Comparison of ENCODE assay signal across 8 cellular contexts in the genomic region with DNA sequence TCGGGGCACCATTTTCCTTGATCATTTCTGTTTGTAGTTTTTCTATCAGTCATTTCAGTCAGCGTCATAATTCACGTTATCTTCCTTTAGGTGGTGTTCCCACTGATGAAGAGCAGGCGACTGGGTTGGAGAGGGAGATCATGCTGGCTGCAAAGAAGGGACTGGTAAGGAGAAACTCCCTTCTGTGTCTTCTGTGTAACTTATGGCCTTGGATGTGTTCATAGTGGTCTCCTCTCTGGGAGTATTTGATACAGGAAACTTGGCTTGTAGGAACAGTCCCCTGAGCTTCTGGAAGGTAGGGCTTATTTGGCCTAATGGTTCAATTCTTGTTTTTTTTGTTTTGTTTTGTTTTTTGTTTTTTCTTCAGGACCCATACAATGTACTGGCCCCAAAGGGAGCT. TPM values are rescaled to one million over a fixed set of nuclear protein-coding genes. Genes with fewer than 3 reads are reported as not detected.
A peak's percentile ranks its signal among the peaks of the same experiment; 100 is the strongest.
DNase-seq lines count a peak whose midpoint lies in the region; ATAC-seq, FAIRE-seq and TF ChIP-seq lines count a peak whose summit lies in the region.

No MANE protein-coding gene starts in this region.

- H3K27ac Mint-ChIP-seq in CD8-positive, alpha-beta memory T cell, result peak overlapping the region; percentile 77 to 98 (median 91)

- H3K9me3 Mint-ChIP-seq in CD8-positive, alpha-beta memory T cell, result no peaks in the 10 kb centered on the region

- 74 to 80% methylated on average over 4 of the region's 4 CpGs for WGBS in pancreas, 2 donors

- POLR2A ChIA-PET in CD8-positive, alpha-beta memory T cell (lab: Charles Lee), result interaction anchor here (0.7 to 3.1 kb wide), 2 partner anchors 14 to 16 kb away, joined by 3 to 83 read pairs; partner anchors contain the start of gene ACTR1B
- POLR2A ChIA-PET in OCI-LY7 (lab: Charles Lee), result interaction anchor here (4.2 kb wide), 1 partner anchor 17 kb away, joined by 44 read pairs; the partner anchor contains the start of gene ACTR1B
- POLR2A ChIA-PET in endothelial cell of umbilical vein (lab: Charles Lee), result interaction anchor here (1.2 to 2.8 kb wide), 3 partner anchors 14 to 38 kb away, joined by 4 to 38 read pairs (median 8); partner anchors contain the start of gene ACTR1B

- H3K27ac ChIP-seq in CD8-positive, alpha-beta memory T cell (ENCODE audit: low read depth, low read length), result no peak overlapping the region
- no peak overlapping the region for H3K27ac ChIP-seq in OCI-LY7 (ENCODE audit: low read depth, low read length, poor library complexity, severe bottlenecking)
- H3K27ac ChIP-seq in endothelial cell of umbilical vein (ENCODE audit: insufficient read depth, low read depth, low read length), result no peak overlapping the region
- H3K27ac ChIP-seq in pancreas, result peak overlapping the region in 1 of 4 donors; percentile 97

- H3K27me3 ChIP-seq in CD8-positive, alpha-beta memory T cell (ENCODE audit: insufficient read depth, low read length, poor library complexity, severe bottlenecking), result no peaks in the 10 kb centered on the region
- H3K27me3 ChIP-seq in endothelial cell of umbilical vein (ENCODE audit: control insufficient read depth in 2 of 2, insufficient read depth in 2 of 2, low read length in 2 of 2) (no peaks in the 10 kb centered on the region), pancreas (peaks cover 0 to 4% (median 0%) of the 10 kb centered on the region in 4 donors)

- peaks cover 16% of the 10 kb centered on the region for H3K79me2 ChIP-seq in OCI-LY7 (ENCODE audit: insufficient read depth, low read depth, low read length)
- peaks cover 9% of the 10 kb centered on the region for H3K79me2 ChIP-seq in endothelial cell of umbilical vein (ENCODE audit: control insufficient read depth, insufficient read depth, low read length)

- BruUV-seq in OCI-LY7 (replicated peaks; lab: Mats Ljungman, UMichigan), result no TSS peak
- BruUV-seq in endothelial cell of umbilical vein (replicated peaks; lab: Mats Ljungman, UMichigan), result no TSS peak

- dilution Hi-C loops in endothelial cell of umbilical vein (cut with MboI; ENCODE audit: extremely low pct_ligation_motif_present, low sequenced_read_pairs), result no loop called here

- peaks cover 22% of the 10 kb centered on the region for H3K36me3 ChIP-seq in CD8-positive, alpha-beta memory T cell (ENCODE audit: insufficient read depth, low read length)
- H3K36me3 ChIP-seq in OCI-LY7 (ENCODE audit: insufficient read depth, low read length) (peaks cover 43% of the 10 kb centered on the region), endothelial cell of umbilical vein (ENCODE audit: control insufficient read depth in 2 of 2, extremely low read depth in 1 of 2, insufficient read depth in 2 of 2, low read length in 2 of 2) (peaks cover 12 to 14% of the 10 kb centered on the region in 2 experiments), pancreas (peaks cover 0 to 20% (median 14%) of the 10 kb centered on the region in 3 donors)

- CTCF ChIA-PET in CD8-positive, alpha-beta memory T cell (lab: Charles Lee), result interaction anchor here (1.0 to 7.9 kb wide), 4 partner anchors 13 to 57 kb away, joined by 4 to 63 read pairs (median 15); partner anchors contain the start of genes ACTR1B and ANKRD36B
- CTCF ChIA-PET in OCI-LY7 (lab: Charles Lee; ENCODE audit: unreplicated experiment) (interaction anchor here (1.7 kb wide), 1 partner anchor 15 kb away, joined by 7 read pairs; no protein-coding TSS in a partner anchor), endothelial cell of umbilical vein (lab: Charles Lee) (interaction anchor here (2.0 to 2.4 kb wide), 2 partner anchors 16 to 56 kb away, joined by 9 to 45 read pairs; partner anchors contain the start of gene ACTR1B)

- TF ChIP-seq CTCF in OCI-LY7 (conservative IDR thresholded peaks at IDR 0.05; ENCODE audit: low read length) (no peak), endothelial cell of umbilical vein (IDR thresholded peaks at IDR 0.05; ENCODE audit: extremely low read depth in 1 of 2, insufficient read depth in 1 of 2, low read depth in 1 of 2, low read length in 2 of 2) (no peak), pancreas (IDR thresholded peaks at IDR 0.05) (no peak), omental fat pad (IDR thresholded peaks at IDR 0.05) (no peak)

- FAIRE-seq in endothelial cell of umbilical vein (lab: Jason Lieb, UNC) (no peak), pancreas (lab: Jason Lieb, UNC) (no peak)

- H3K4me2 ChIP-seq in OCI-LY7 (ENCODE audit: low read length) (peak overlapping the region; percentile 62), endothelial cell of umbilical vein (ENCODE audit: insufficient read depth, low read length) (peak overlapping the region; percentile 43)

- no peak overlapping the region for H3K9ac ChIP-seq in endothelial cell of umbilical vein (replicated peaks; ENCODE audit: extremely low read depth, insufficient read depth, low read length)

- peaks cover 16 to 25% (median 21%) of the 10 kb centered on the region in 3 donors for H3K4me1 Mint-ChIP-seq in CD8-positive, alpha-beta memory T cell

- H2AFZ ChIP-seq in OCI-LY7 (ENCODE audit: low read length), result no peak overlapping the region
- no peak overlapping the region for H2AFZ ChIP-seq in endothelial cell of umbilical vein (ENCODE audit: low read depth, low read length)

- H3K4me3 Mint-ChIP-seq in CD8-positive, alpha-beta memory T cell, result peak overlapping the region; percentile 93 to 96 (median 95)

- intact Hi-C loops in OCI-LY7 (cut with micrococcal nuclease; ENCODE audit: unreplicated experiment), result no loop called here
- intact Hi-C loops in endothelial cell of umbilical vein (cut with micrococcal nuclease), result loop anchor here (1.0 to 10.0 kb wide), 2 partner anchors 17 to 48 kb away; partner anchors contain the start of gene ACTR1B
- intact Hi-C loops in pancreas (cut with DNase I), result no loop called here

- H4K20me1 ChIP-seq in OCI-LY7 (ENCODE audit: insufficient read depth, low read length) (no peaks in the 10 kb centered on the region), endothelial cell of umbilical vein (replicated peaks; ENCODE audit: control insufficient read depth, extremely low read depth, insufficient read depth, low read length) (no peaks in the 10 kb centered on the region)

- no peak for DNase-seq in CD8-positive, alpha-beta memory T cell
- DNase-seq in OCI-LY7 (ENCODE audit: low spot score) (no peak), endothelial cell of umbilical vein (ENCODE audit: low read depth, low spot score) (no peak), pancreas (no peak), omental fat pad (ENCODE audit: low spot score) (no peak), NCI-H2171 (lab: John Stamatoyannopoulos, UW) (no peak)

- peaks cover 6 to 51% (median 12%) of the 10 kb centered on the region in 3 donors for H3K36me3 Mint-ChIP-seq in CD8-positive, alpha-beta memory T cell

- H3K4me3 ChIP-seq in CD8-positive, alpha-beta memory T cell (ENCODE audit: low read length), result peak overlapping the region; percentile 86
- H3K4me3 ChIP-seq in OCI-LY7 (ENCODE audit: low read depth, low read length, poor library complexity, severe bottlenecking) (peak overlapping the region; percentile 88), endothelial cell of umbilical vein (replicated peaks in 1 of 3; ENCODE audit: insufficient read depth in 1 of 3, low read depth in 1 of 3, low read length in 3 of 3) (peak overlapping the region; percentile 39 to 81 (median 68)), pancreas (peak overlapping the region in 3 of 4 donors; percentile 85 to 99 (median 87))

- TF ChIP-seq POLR2A in endothelial cell of umbilical vein (IDR thresholded peaks at IDR 0.05; ENCODE audit: low read depth, low read length) (no peak), GM18505 (IDR thresholded peaks at IDR 0.05; ENCODE audit: borderline replicate concordance, extremely low read depth, insufficient read depth, insufficient read length) (no peak)

- H3K9me3 ChIP-seq in CD8-positive, alpha-beta memory T cell (ENCODE audit: low read length), result no peaks in the 10 kb centered on the region
- H3K9me3 ChIP-seq in OCI-LY7 (ENCODE audit: low read length) (no peaks in the 10 kb centered on the region), endothelial cell of umbilical vein (replicated peaks; ENCODE audit: control insufficient read depth, insufficient read depth, low read length) (no peaks in the 10 kb centered on the region), pancreas (no peaks in the 10 kb centered on the region)

- peaks cover 18% of the 10 kb centered on the region for H3K4me1 ChIP-seq in CD8-positive, alpha-beta memory T cell (ENCODE audit: insufficient read depth, low read length)
- peaks cover 20% of the 10 kb centered on the region for H3K4me1 ChIP-seq in OCI-LY7 (ENCODE audit: insufficient read depth, low read length, poor library complexity, severe bottlenecking)
- H3K4me1 ChIP-seq in endothelial cell of umbilical vein (ENCODE audit: control insufficient read depth, extremely low read depth, insufficient read depth, low read length), result peaks cover 15% of the 10 kb centered on the region
- H3K4me1 ChIP-seq in pancreas, result peaks cover 0 to 17% (median 5%) of the 10 kb centered on the region in 3 donors

- no peaks in the 10 kb centered on the region for H3K9me1 ChIP-seq in endothelial cell of umbilical vein (replicated peaks; ENCODE audit: control insufficient read depth, extremely low read depth, insufficient read depth, low read length)

- peaks cover 0 to 2% of the 10 kb centered on the region in 2 donors for H3K27me3 Mint-ChIP-seq in CD8-positive, alpha-beta memory T cell

- no peak for ATAC-seq in pancreas
- ATAC-seq in omental fat pad (ENCODE audit: low FRiP score), result no peak
- no peak for ATAC-seq in GM21515 (IDR thresholded peaks at IDR 0.05; ENCODE audit: unreplicated experiment)
- ATAC-seq in GM18505 (IDR thresholded peaks at IDR 0.05; ENCODE audit: unreplicated experiment), result no peak

- H3K9me2 ChIP-seq in OCI-LY7 (ENCODE audit: insufficient read depth, low read length), result no peaks in the 10 kb centered on the region

RNA-seq across cellular contexts. Expression of gene COX5B, which starts 1.1 kb away (rescaled TPM):
- 100 to 1,000 TPM; 197 to 205 TPM for total RNA-seq in CD8-positive, alpha-beta memory T cell
- 334 TPM for polyA plus RNA-seq in CD8-positive, alpha-beta memory T cell
- total RNA-seq in OCI-LY7 (2014; rRNA removed; shearing (Covaris generic)), result 237 and 276 TPM in 2 replicates
- total RNA-seq in OCI-LY7 (2022) (156 and 171 TPM in 2 replicates), endothelial cell of umbilical vein (159 and 167 TPM in 2 replicates), pancreas (100 to 1,000 TPM in 3 of 6 donors, 10 to 100 TPM in 3; 73.5 to 109 (median 96.2) TPM), omental fat pad (100 to 1,000 TPM; 204 to 415 (median 362) TPM)
- polyA plus RNA-seq in endothelial cell of umbilical vein (292 and 329 TPM in 2 replicates), pancreas (100 to 1,000 TPM; 210 to 214 TPM)
- 383 and 430 TPM in 2 replicates for polyA plus RNA-seq in endothelial cell of umbilical vein (2011; cell fraction: cytosol; rRNA removed)
- 128 and 175 TPM in 2 replicates for polyA plus RNA-seq in endothelial cell of umbilical vein (2011; cell fraction: nucleus; rRNA removed)
- polyA plus RNA-seq in endothelial cell of umbilical vein (2012), result 159 and 231 TPM in 2 replicates
- 54.6 and 60.0 TPM in 2 replicates for polyA minus RNA-seq in endothelial cell of umbilical vein
- polyA minus RNA-seq in endothelial cell of umbilical vein (2011; cell fraction: cytosol; rRNA and poly(A)+ RNA removed), result 83.4 TPM
- polyA minus RNA-seq in endothelial cell of umbilical vein (2011; cell fraction: nucleus; rRNA and poly(A)+ RNA removed), result 21.1 and 22.5 TPM in 2 replicates

RNA-seq across cellular contexts. Expression of gene ACTR1B, which starts 16.9 kb away (rescaled TPM):
- total RNA-seq in CD8-positive, alpha-beta memory T cell, result 10 to 100 TPM; 76.6 to 80.6 TPM
- polyA plus RNA-seq in CD8-positive, alpha-beta memory T cell, result 16.5 TPM
- 67.8 and 71.2 TPM in 2 replicates for total RNA-seq in OCI-LY7 (2014; rRNA removed; shearing (Covaris generic))
- total RNA-seq in OCI-LY7 (2022) (68.2 and 69.7 TPM in 2 replicates), endothelial cell of umbilical vein (49.8 and 50.2 TPM in 2 replicates), pancreas (10 to 100 TPM; 46.8 to 52.2 (median 49.1) TPM), omental fat pad (10 to 100 TPM; 33.2 to 96.3 (median 54.1) TPM)
- polyA plus RNA-seq in endothelial cell of umbilical vein (60.9 and 68.4 TPM in 2 replicates), pancreas (10 to 100 TPM; 73.6 to 90.0 TPM)
- 43.1 and 51.6 TPM in 2 replicates for polyA plus RNA-seq in endothelial cell of umbilical vein (2011; cell fraction: cytosol; rRNA removed)
- polyA plus RNA-seq in endothelial cell of umbilical vein (2011; cell fraction: nucleus; rRNA removed), result 101 and 122 TPM in 2 replicates
- polyA plus RNA-seq in endothelial cell of umbilical vein (2012), result 37.3 and 53.6 TPM in 2 replicates
- polyA minus RNA-seq in endothelial cell of umbilical vein, result 43.7 and 49.1 TPM in 2 replicates
- 30.0 TPM for polyA minus RNA-seq in endothelial cell of umbilical vein (2011; cell fraction: cytosol; rRNA and poly(A)+ RNA removed)
- polyA minus RNA-seq in endothelial cell of umbilical vein (2011; cell fraction: nucleus; rRNA and poly(A)+ RNA removed), result 18.6 and 30.5 TPM in 2 replicates

RNA-seq across cellular contexts. Expression of gene C2orf92, which starts 22.5 kb away (rescaled TPM):
- total RNA-seq in CD8-positive, alpha-beta memory T cell, result 1 to 10 TPM; 4.6 to 6.5 TPM
- not detected for polyA plus RNA-seq in CD8-positive, alpha-beta memory T cell
- 3.6 and 5.9 TPM in 2 replicates for total RNA-seq in OCI-LY7 (2014; rRNA removed; shearing (Covaris generic))
- total RNA-seq in OCI-LY7 (2022) (10.3 and 11.2 TPM in 2 replicates), endothelial cell of umbilical vein (4.2 and 7.9 TPM in 2 replicates), pancreas (10 to 100 TPM in 1 of 6 donors, 1 to 10 TPM in 5; 4.1 to 10.5 (median 7.1) TPM), omental fat pad (10 to 100 TPM in 2 of 4 donors, 1 to 10 TPM in 2; 4.8 to 17.8 (median 10.4) TPM)
- polyA plus RNA-seq in endothelial cell of umbilical vein (1.8 and 2.7 TPM in 2 replicates), pancreas (10 to 100 TPM; 40.2 to 42.6 TPM)
- 0.35 and 0.95 TPM in 2 replicates for polyA plus RNA-seq in endothelial cell of umbilical vein (2011; cell fraction: cytosol; rRNA removed)
- 23.7 and 28.6 TPM in 2 replicates for polyA plus RNA-seq in endothelial cell of umbilical vein (2011; cell fraction: nucleus; rRNA removed)
- 3.7 and 3.9 TPM in 2 replicates for polyA plus RNA-seq in endothelial cell of umbilical vein (2012)
- polyA minus RNA-seq in endothelial cell of umbilical vein, result 3.3 and 3.6 TPM in 2 replicates
- polyA minus RNA-seq in endothelial cell of umbilical vein (2011; cell fraction: cytosol; rRNA and poly(A)+ RNA removed), result 4.4 TPM
- polyA minus RNA-seq in endothelial cell of umbilical vein (2011; cell fraction: nucleus; rRNA and poly(A)+ RNA removed), result 9.1 and 9.5 TPM in 2 replicates

RNA-seq across cellular contexts. Expression of gene ANKRD36B, which starts 57.3 kb away (rescaled TPM):
- total RNA-seq in CD8-positive, alpha-beta memory T cell, result 10 to 100 TPM; 20.1 to 24.0 TPM
- 21.7 TPM for polyA plus RNA-seq in CD8-positive, alpha-beta memory T cell
- 84.9 and 132 TPM in 2 replicates for total RNA-seq in OCI-LY7 (2014; rRNA removed; shearing (Covaris generic))
- total RNA-seq in OCI-LY7 (2022) (59.6 and 70.4 TPM in 2 replicates), endothelial cell of umbilical vein (47.0 and 79.8 TPM in 2 replicates), pancreas (10 to 100 TPM in 5 of 6 donors, 1 to 10 TPM in 1; 6.3 to 15.6 (median 13.3) TPM), omental fat pad (10 to 100 TPM; 26.6 to 97.1 (median 45.0) TPM)
- polyA plus RNA-seq in endothelial cell of umbilical vein (9.8 and 10.9 TPM in 2 replicates), pancreas (10 to 100 TPM; 35.6 to 45.9 TPM)
- polyA plus RNA-seq in endothelial cell of umbilical vein (2011; cell fraction: cytosol; rRNA removed), result 3.1 TPM in 2 replicates
- polyA plus RNA-seq in endothelial cell of umbilical vein (2011; cell fraction: nucleus; rRNA removed), result 132 and 194 TPM in 2 replicates
- 12.1 and 15.6 TPM in 2 replicates for polyA plus RNA-seq in endothelial cell of umbilical vein (2012)
- 51.2 and 58.9 TPM in 2 replicates for polyA minus RNA-seq in endothelial cell of umbilical vein
- 8.6 TPM for polyA minus RNA-seq in endothelial cell of umbilical vein (2011; cell fraction: cytosol; rRNA and poly(A)+ RNA removed)
- 206 and 280 TPM in 2 replicates for polyA minus RNA-seq in endothelial cell of umbilical vein (2011; cell fraction: nucleus; rRNA and poly(A)+ RNA removed)
